In the genomic region with DNA sequence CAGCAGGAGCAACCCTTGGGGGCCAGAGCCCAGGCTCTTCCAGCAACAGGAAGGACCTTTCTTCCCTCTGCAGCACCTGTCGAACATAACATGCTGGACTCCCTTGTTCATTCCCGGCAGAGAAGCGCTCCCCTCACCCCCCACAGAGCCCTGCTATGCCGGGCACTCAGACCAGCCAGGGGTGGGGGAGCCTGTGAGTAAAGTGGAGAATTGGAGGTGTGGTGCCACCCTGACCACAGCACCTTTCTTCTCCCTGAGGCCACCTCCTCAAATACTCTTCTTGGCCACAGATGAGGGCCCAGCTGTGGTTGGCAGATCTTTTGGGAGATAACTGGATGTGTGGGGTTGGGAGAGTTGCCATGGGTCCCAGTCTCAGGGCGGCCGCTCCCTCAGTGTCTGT, we compare ENCODE assay signal across 8 cellular contexts.
DNase-seq lines count a peak whose midpoint lies in the region; ATAC-seq lines count a peak whose summit lies in the region.
"Not testable (repeated sequence)": the region's sequence is repeated elsewhere in the genome, so short reads cannot be mapped to it uniquely, and the experiment has no call there.

No MANE protein-coding gene starts in this region.

- H3K27ac Mint-ChIP-seq in immature natural killer cell, result peak overlapping the region in 4 of 6 donors; percentile 49 to 83 (median 64)
- peak overlapping the region; percentile 79 for H3K27ac Mint-ChIP-seq in stimulated activated naive B cell treated with anti-CD40 and anti-IgM and Interleukin-4, amounts not matched to agents 10 μg/mL and 1 μg/mL and 100 μg/mL, for 72 hours

- not testable (repeated sequence) for H3K9me3 Mint-ChIP-seq in immature natural killer cell; stimulated activated naive B cell treated with anti-CD40 and anti-IgM and Interleukin-4, amounts not matched to agents 10 μg/mL and 1 μg/mL and 100 μg/mL, for 72 hours

- H3K4me1 Mint-ChIP-seq in immature natural killer cell, result peaks cover 14 to 20% of the 10 kb centered on the region in 2 donors
- H3K4me1 Mint-ChIP-seq in stimulated activated naive B cell treated with anti-CD40 and anti-IgM and Interleukin-4, amounts not matched to agents 10 μg/mL and 1 μg/mL and 100 μg/mL, for 72 hours, result peaks cover 53 to 84% of the 10 kb centered on the region in 2 donors

- H3K27me3 Mint-ChIP-seq in immature natural killer cell (ENCODE audit: low read depth in 3 of 3); stimulated activated naive B cell treated with anti-CD40 and anti-IgM and Interleukin-4, amounts not matched to agents 10 μg/mL and 1 μg/mL and 100 μg/mL, for 72 hours: not testable (repeated sequence)

- not testable (repeated sequence) for H3K4me3 Mint-ChIP-seq in immature natural killer cell
- peak overlapping the region; percentile 15 to 65 for H3K4me3 Mint-ChIP-seq in stimulated activated naive B cell treated with anti-CD40 and anti-IgM and Interleukin-4, amounts not matched to agents 10 μg/mL and 1 μg/mL and 100 μg/mL, for 72 hours

- DNase-seq in NCI-H69 (lab: John Stamatoyannopoulos, UW), result peak; percentile 7
- peak in 1 of 3 donors; percentile 7 for DNase-seq in immature natural killer cell
- not testable (repeated sequence) for DNase-seq in stimulated activated naive B cell treated with anti-CD40 and anti-IgM and Interleukin-4, amounts not matched to agents 10 μg/mL and 1 μg/mL and 100 μg/mL, for 72 hours

- peak; percentile 11 for ATAC-seq in GM18517 (IDR thresholded peaks at IDR 0.05; ENCODE audit: unreplicated experiment)
- peak; percentile 10 for ATAC-seq in GM19035 (IDR thresholded peaks at IDR 0.05; ENCODE audit: unreplicated experiment)
- ATAC-seq in GM21529 (IDR thresholded peaks at IDR 0.05; ENCODE audit: unreplicated experiment), result peak; percentile 5
- ATAC-seq in HG02798 (IDR thresholded peaks at IDR 0.05; ENCODE audit: poor library complexity, unreplicated experiment), result peak; percentile 17
- ATAC-seq in HG03280 (IDR thresholded peaks at IDR 0.05; ENCODE audit: unreplicated experiment), result peak; percentile 8
- peak; percentile 13 to 16 for ATAC-seq in stimulated activated naive B cell treated with anti-CD40 and anti-IgM and Interleukin-4, amounts not matched to agents 10 μg/mL and 1 μg/mL and 100 μg/mL, for 72 hours (replicated peaks)

- peaks cover 10 to 13% (median 13%) of the 10 kb centered on the region in 3 donors for H3K36me3 Mint-ChIP-seq in immature natural killer cell
- peaks cover 10 to 12% of the 10 kb centered on the region in 2 donors for H3K36me3 Mint-ChIP-seq in stimulated activated naive B cell treated with anti-CD40 and anti-IgM and Interleukin-4, amounts not matched to agents 10 μg/mL and 1 μg/mL and 100 μg/mL, for 72 hours
